8 cellular contexts compared by ENCODE assay signal in the genomic region with DNA sequence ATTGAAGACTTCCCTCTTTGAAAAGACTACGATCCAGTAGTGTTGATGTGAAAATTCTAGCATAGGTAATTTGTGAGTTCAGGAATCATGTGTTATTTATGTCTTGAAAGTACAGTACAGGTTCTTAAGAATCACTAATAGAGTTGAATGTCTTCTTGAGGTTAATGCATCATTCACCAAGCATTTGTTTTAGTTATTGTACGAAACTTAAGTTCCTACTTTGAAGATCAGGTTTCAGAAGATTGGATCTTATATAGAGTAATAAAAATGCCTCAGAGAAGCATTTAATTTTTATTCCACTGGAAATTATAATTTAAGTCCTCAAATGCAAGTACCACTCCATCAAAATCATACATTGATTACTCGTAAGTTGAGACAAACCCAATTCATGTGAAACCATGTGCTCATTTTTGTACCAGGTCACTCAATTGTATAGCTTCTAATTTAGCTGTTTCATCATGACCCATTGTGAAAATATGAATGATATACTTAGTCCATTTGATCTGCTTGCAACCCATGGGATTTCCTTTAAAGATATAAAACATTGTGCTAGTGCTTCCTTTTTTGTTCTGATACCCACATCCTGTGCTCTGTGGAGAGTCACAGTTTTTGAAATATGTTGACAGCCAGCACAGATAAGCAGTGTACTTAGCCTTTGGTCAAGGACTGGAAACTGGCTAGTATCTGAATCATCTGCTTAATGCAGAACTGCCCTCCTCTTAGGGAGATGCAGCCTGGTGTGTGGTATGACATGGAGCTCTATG. TPM values are rescaled to one million over a fixed set of nuclear protein-coding genes. Genes with fewer than 3 reads are reported as not detected.
DNase-seq lines count a peak whose midpoint lies in the region; ATAC-seq and TF ChIP-seq lines count a peak whose summit lies in the region.

No MANE protein-coding gene starts in this region.

- TF ChIP-seq CTCF in GM20000 (IDR thresholded peaks at IDR 0.05; ENCODE audit: extremely low read depth, missing control alignments): no peak

- ATAC-seq in left cardiac atrium: peak; percentile 30 to 60

- DNase-seq in left cardiac atrium (no peak), cardiac septum (ENCODE audit: low spot score) (no peak), T1000 (lab: John Stamatoyannopoulos, UW) (peak; percentile 4), glomerular endothelial cell (ENCODE audit: extremely low read depth, low read depth, low spot score) (peak; percentile 72), stromal cell of bone marrow (ENCODE audit: low read depth) (peak; percentile 71), SIG-M5 treated with dmso at 0.1 percent for 504 hours (lab: John Stamatoyannopoulos, UW; ENCODE audit: unreplicated experiment) (no peak), GM20000 (ENCODE audit: low spot score) (no peak), NK-92 (lab: John Stamatoyannopoulos, UW; ENCODE audit: unreplicated experiment) (no peak)

- intact Hi-C loops in left cardiac atrium (cut with DNase I): no loop called here
- intact Hi-C loops in cardiac septum (cut with DNase I): no loop called here

RNA-seq across cellular contexts. Expression of a gene that starts 22.5 kb away (rescaled TPM):
- total RNA-seq in left cardiac atrium (1 to 10 TPM in 1 of 2 donors, under 1 TPM in 1; 0.16 to 1.0 TPM), cardiac septum (0.08 TPM), glomerular endothelial cell (0.15 and 0.99 TPM in 2 replicates)

Comparison
In these comparisons a context has a peak if more than half of its experiments do, and no peak if none do; other contexts are left out.
1. DNase-seq: peak in T1000 (single experiment), glomerular endothelial cell (single experiment) and stromal cell of bone marrow (single experiment); none in left cardiac atrium (single experiment), cardiac septum (single experiment), SIG-M5 treated with dmso at 0.1 percent for 504 hours (single experiment), GM20000 (single experiment) and NK-92 (single experiment).